Comparison of ENCODE assay signal across 1 cellular context in genomic region chr7:80380957-80381356, GRCh38.
TF ChIP-seq lines count a peak whose summit lies in the region.

No MANE protein-coding gene starts in this region.

TF ChIP-seq in SK-N-SH, 30 proteins besides CTCF, POLR2A, EP300 and RAD21 (continued from another document):
- peak; percentile 93 for TF ChIP-seq PBX3 (IDR thresholded peaks at IDR 0.05)
- TF ChIP-seq GABPA (IDR thresholded peaks at IDR 0.05; ENCODE audit: low read depth), result no peak
- no peak for TF ChIP-seq USF1 (IDR thresholded peaks at IDR 0.05; ENCODE audit: borderline replicate concordance, low read depth)
- peak; percentile 87 for TF ChIP-seq NFIC (IDR thresholded peaks at IDR 0.05; ENCODE audit: borderline replicate concordance)
- no peak for TF ChIP-seq RCOR1 (IDR thresholded peaks at IDR 0.05; ENCODE audit: low read length)
- peak; percentile 85 for TF ChIP-seq TCF12 (IDR thresholded peaks at IDR 0.05)
- TF ChIP-seq USF2 (IDR thresholded peaks at IDR 0.05; ENCODE audit: borderline replicate concordance, low read depth, low read length), result no peak
- peak; percentile 75; the same call in 1 of the 2 replicates for TF ChIP-seq POLR2AphosphoS5 (IDR thresholded peaks at IDR 0.05; ENCODE audit: low read depth, low read length)
- no peak for TF ChIP-seq GATA2 (CRISPR knock-in tag; IDR thresholded peaks at IDR 0.05)
- no peak for TF ChIP-seq RFX5 (IDR thresholded peaks at IDR 0.05; ENCODE audit: low read length)
- no peak for TF ChIP-seq SIN3A (IDR thresholded peaks at IDR 0.05; ENCODE audit: borderline replicate concordance, low read depth, low read length)
- peak; percentile 90 for TF ChIP-seq TEAD4 (IDR thresholded peaks at IDR 0.05; ENCODE audit: borderline replicate concordance, insufficient read depth)
- peak; percentile 61; the same call in 1 of the 2 replicates for TF ChIP-seq RXRA (IDR thresholded peaks at IDR 0.05; ENCODE audit: borderline replicate concordance, low read depth)
- TF ChIP-seq MAX (IDR thresholded peaks at IDR 0.05; ENCODE audit: low read depth), result no peak
- TF ChIP-seq ZBTB33 (IDR thresholded peaks at IDR 0.05; ENCODE audit: borderline replicate concordance, low read depth), result no peak
- no peak for TF ChIP-seq CHD2 (IDR thresholded peaks at IDR 0.05; ENCODE audit: low read length, partially characterized antibody)
- no peak for TF ChIP-seq MXI1 (IDR thresholded peaks at IDR 0.05; ENCODE audit: low read depth, low read length)
- TF ChIP-seq FOSL2 (IDR thresholded peaks at IDR 0.05; ENCODE audit: borderline replicate concordance, low read depth), result peak; percentile 60
- no peak for TF ChIP-seq EZH2phosphoT487 (IDR thresholded peaks at IDR 0.05; ENCODE audit: borderline replicate concordance, low read depth)
- TF ChIP-seq FOXJ3 (CRISPR knock-in tag; IDR thresholded peaks at IDR 0.05), result no peak
- no peak for TF ChIP-seq SMC3 (IDR thresholded peaks at IDR 0.05; ENCODE audit: low read depth, low read length)
- no peak for TF ChIP-seq YY1 (IDR thresholded peaks at IDR 0.05; ENCODE audit: low read depth)
- peak; percentile 91 for TF ChIP-seq FOXM1 (IDR thresholded peaks at IDR 0.05; ENCODE audit: low read depth)
- TF ChIP-seq NRF1 (IDR thresholded peaks at IDR 0.05; ENCODE audit: low read depth, low read length), result no peak
